Comparison of ENCODE assay signal across 11 cellular contexts in genomic region chr5:1568201-1568979, GRCh38. TPM values are rescaled to one million over a fixed set of nuclear protein-coding genes. Genes with fewer than 3 reads are reported as not detected.
A peak's percentile ranks its signal among the peaks of the same experiment; 100 is the strongest.
DNase-seq lines count a peak whose midpoint lies in the region; ATAC-seq, FAIRE-seq and TF ChIP-seq lines count a peak whose summit lies in the region.
"Had no signal": no experiment of that assay in that cellular context is flagged by ENCODE, and none has a peak within 500 bp of the region (broad histone marks: within the 10 kb centered on the region; RNA-seq: fewer than 3 reads in every experiment).

No MANE protein-coding gene starts in this region.

- peak overlapping the region; percentile 14 for H3K27ac Mint-ChIP-seq in activated naive CD4-positive, alpha-beta T cell treated with anti-CD3 and anti-CD28 coated beads, Interleukin-2, amount 50 U/mL, for 24 hours
- no peak overlapping the region for H3K27ac Mint-ChIP-seq in activated naive CD4-positive, alpha-beta T cell treated with anti-CD3 and anti-CD28 coated beads for 36 hours
- H3K27ac Mint-ChIP-seq: WTC11 had no signal

- H3K36me3 Mint-ChIP-seq in activated naive CD4-positive, alpha-beta T cell treated with anti-CD3 and anti-CD28 coated beads, Interleukin-2, amount 50 U/mL, for 24 hours: peaks cover 2% of the 10 kb centered on the region
- peaks cover 11% of the 10 kb centered on the region for H3K36me3 Mint-ChIP-seq in activated naive CD4-positive, alpha-beta T cell treated with anti-CD3 and anti-CD28 coated beads for 36 hours (ENCODE audit: low read depth)

- ATAC-seq in lung (ENCODE audit: insufficient read depth, low FRiP score): no peak
- ATAC-seq: WTC11 had no signal

- no peak overlapping the region for H2BK120ac ChIP-seq in mesendoderm (ENCODE audit: low read depth, low read length)

- H3K27ac ChIP-seq in lung (ENCODE audit: low read depth in 1 of 2, low read length in 1 of 2): peak overlapping the region; percentile 55 to 83
- no peak overlapping the region for H3K27ac ChIP-seq in mesendoderm (ENCODE audit: low read depth, low read length)

- no peak overlapping the region for H2BK15ac ChIP-seq in mesendoderm (replicated peaks; ENCODE audit: low read depth)

- H3K18ac ChIP-seq in mesendoderm (ENCODE audit: low read length): no peak overlapping the region

- no peak overlapping the region for H3K23ac ChIP-seq in mesendoderm (ENCODE audit: low read length)

- H3K27me3 ChIP-seq in lung (ENCODE audit: control insufficient read depth, insufficient read depth) (no peaks in the 10 kb centered on the region), mesendoderm (ENCODE audit: insufficient read depth, low read length, poor library complexity) (no peaks in the 10 kb centered on the region)

- no peaks in the 10 kb centered on the region for H3K27me3 Mint-ChIP-seq in activated naive CD4-positive, alpha-beta T cell treated with anti-CD3 and anti-CD28 coated beads, Interleukin-2, amount 50 U/mL, for 24 hours
- H3K27me3 Mint-ChIP-seq in activated naive CD4-positive, alpha-beta T cell treated with anti-CD3 and anti-CD28 coated beads for 36 hours (ENCODE audit: low read depth): no peaks in the 10 kb centered on the region

- H3K4me1 ChIP-seq in lung (ENCODE audit: control insufficient read depth in 2 of 2, insufficient read depth in 2 of 2, low read length in 2 of 2) (peaks cover 0 to 21% of the 10 kb centered on the region in 2 donors), mesendoderm (ENCODE audit: control insufficient read depth, low read depth, low read length) (no peaks in the 10 kb centered on the region)

- no peaks in the 10 kb centered on the region for H3K79me1 ChIP-seq in mesendoderm (ENCODE audit: low read length)

- H3K79me2 ChIP-seq in mesendoderm (ENCODE audit: control insufficient read depth, insufficient read depth, low read length): no peaks in the 10 kb centered on the region

- no peak overlapping the region for H2BK5ac ChIP-seq in mesendoderm (ENCODE audit: low read length)

- no peak overlapping the region for H3K4ac ChIP-seq in mesendoderm (ENCODE audit: low read depth, low read length)

- no peaks in the 10 kb centered on the region for H3K9me3 Mint-ChIP-seq in activated naive CD4-positive, alpha-beta T cell treated with anti-CD3 and anti-CD28 coated beads, Interleukin-2, amount 50 U/mL, for 24 hours
- no peaks in the 10 kb centered on the region for H3K9me3 Mint-ChIP-seq in activated naive CD4-positive, alpha-beta T cell treated with anti-CD3 and anti-CD28 coated beads for 36 hours

- H3K4me3 Mint-ChIP-seq in activated naive CD4-positive, alpha-beta T cell treated with anti-CD3 and anti-CD28 coated beads, Interleukin-2, amount 50 U/mL, for 24 hours: no peak overlapping the region
- no peak overlapping the region for H3K4me3 Mint-ChIP-seq in activated naive CD4-positive, alpha-beta T cell treated with anti-CD3 and anti-CD28 coated beads for 36 hours
- H3K4me3 Mint-ChIP-seq: WTC11 had no signal

- no peak overlapping the region for H4K8ac ChIP-seq in mesendoderm (ENCODE audit: low read depth, low read length)

- H3K9me3 ChIP-seq in lung (ENCODE audit: control insufficient read depth in 2 of 2, insufficient read depth in 1 of 2, low read length in 1 of 2): no peaks in the 10 kb centered on the region

- no peak for TF ChIP-seq POLR2A in GM12891 (IDR thresholded peaks at IDR 0.05; ENCODE audit: low read depth, low read length)

- peak; percentile 5 for FAIRE-seq in urothelium cell line (lab: Jason Lieb, UNC)
- no peak for FAIRE-seq in GM12891 (lab: Jason Lieb, UNC)

- H2AK5ac ChIP-seq in mesendoderm (ENCODE audit: low read length): no peak overlapping the region

- H4K5ac ChIP-seq in mesendoderm (ENCODE audit: low read length): no peak overlapping the region

- H3K56ac ChIP-seq in mesendoderm (ENCODE audit: low read length): no peak overlapping the region

- no peak overlapping the region for H3K9ac ChIP-seq in mesendoderm (ENCODE audit: low read length)

- intact Hi-C loops in activated naive CD4-positive, alpha-beta T cell treated with anti-CD3 and anti-CD28 coated beads for 36 hours (cut with micrococcal nuclease): no loop called here

- CTCF ChIA-PET in activated naive CD4-positive, alpha-beta T cell treated with anti-CD3 and anti-CD28 coated beads for 36 hours (lab: Charles Lee): no interaction called here

- 45 to 47% methylated on average over 12 of the region's 12 CpGs for WGBS in lung, 2 donors
- no CpG with 5 or more reads among the region's 12 CpGs for WGBS in mesendoderm (ENCODE audit: extremely low coverage, insufficient coverage, low lambda C conversion rate)

- no peaks in the 10 kb centered on the region for H3K4me1 Mint-ChIP-seq in activated naive CD4-positive, alpha-beta T cell treated with anti-CD3 and anti-CD28 coated beads, Interleukin-2, amount 50 U/mL, for 24 hours
- H3K4me1 Mint-ChIP-seq in activated naive CD4-positive, alpha-beta T cell treated with anti-CD3 and anti-CD28 coated beads for 36 hours (ENCODE audit: low read depth): no peaks in the 10 kb centered on the region
- H3K4me1 Mint-ChIP-seq: WTC11 had no signal

- H3K36me3 ChIP-seq in lung (ENCODE audit: control insufficient read depth in 2 of 2, insufficient read depth in 2 of 2, low read length in 2 of 2) (peaks cover 3 to 4% of the 10 kb centered on the region in 2 donors), mesendoderm (ENCODE audit: control insufficient read depth, insufficient read depth, low read length) (no peaks in the 10 kb centered on the region)

- H3K4me3 ChIP-seq in lung: no peak overlapping the region
- H3K4me3 ChIP-seq in mesendoderm (ENCODE audit: low read length): no peak overlapping the region

- no peak for DNase-seq in activated naive CD4-positive, alpha-beta T cell treated with anti-CD3 and anti-CD28 coated beads for 36 hours
- DNase-seq in dedifferentiated amniotic fluid mesenchymal stem cell (ENCODE audit: extremely low spot score) (peak; percentile 89), lung (ENCODE audit: low spot score) (peak; percentile 59), urothelium cell line (ENCODE audit: low spot score) (peak; percentile 43), COR-L47 (lab: John Stamatoyannopoulos, UW) (no peak), mesendoderm (no peak), GM12891 (ENCODE audit: insufficient read length, low spot score) (no peak)
- DNase-seq: AML-193; stimulated activated CD4-positive, alpha-beta T cell treated with anti-CD3 and anti-CD28 coated beads, Interleukin-4, amount 100 ng/mL, for 4 hours had no signal

- no peak for TF ChIP-seq CTCF in lung (IDR thresholded peaks at IDR 0.05; ENCODE audit: control extremely low read depth, extremely low read depth)

- no peak overlapping the region for H3K4me2 ChIP-seq in mesendoderm (ENCODE audit: low read length)

TF ChIP-seq in GM12891, 5 proteins besides CTCF, POLR2A, EP300 and RAD21:
- no peak for TF ChIP-seq POLR2AphosphoS5 (IDR thresholded peaks at IDR 0.05; ENCODE audit: low read depth, low read length)
- TF ChIP-seq SPI1 (IDR thresholded peaks at IDR 0.05; ENCODE audit: low read depth, low read length): no peak

RNA-seq across cellular contexts. Expression of gene LPCAT1, which starts 44.6 kb away (rescaled TPM):
- 10 to 100 TPM; 31.2 to 34.1 TPM for total RNA-seq in activated naive CD4-positive, alpha-beta T cell treated with anti-CD3 and anti-CD28 coated beads for 36 hours
- total RNA-seq in lung: 100 to 1,000 TPM; 320 to 565 TPM
- 100 to 1,000 TPM; 198 to 669 TPM for polyA plus RNA-seq in lung
- 135 TPM for polyA plus RNA-seq in mesendoderm (2013, experiment 1 of 2)
- 132 TPM for polyA plus RNA-seq in mesendoderm (2013, experiment 2 of 2)
- 54.4 TPM for polyA plus RNA-seq in GM12891 (2012; ENCODE audit: low read depth, missing spikeins)

Comparison
In these comparisons a context has a peak if more than half of its experiments do, and no peak if none do; other contexts are left out.
1. DNase-seq: peak in dedifferentiated amniotic fluid mesenchymal stem cell (single experiment), lung (single experiment) and urothelium cell line (single experiment); none in activated naive CD4-positive, alpha-beta T cell treated with anti-CD3 and anti-CD28 coated beads for 36 hours (single experiment), COR-L47 (single experiment), mesendoderm (single experiment) and GM12891 (single experiment).
2. RNA of gene LPCAT1, which starts 44.6 kb away (total RNA-seq): 320 to 565 TPM in lung; 31.2 to 34.1 TPM in activated naive CD4-positive, alpha-beta T cell treated with anti-CD3 and anti-CD28 coated beads for 36 hours; every median in the first group is over 4 times any median in the second.